ENCODE assay signal across 8 cellular contexts in the genomic region with DNA sequence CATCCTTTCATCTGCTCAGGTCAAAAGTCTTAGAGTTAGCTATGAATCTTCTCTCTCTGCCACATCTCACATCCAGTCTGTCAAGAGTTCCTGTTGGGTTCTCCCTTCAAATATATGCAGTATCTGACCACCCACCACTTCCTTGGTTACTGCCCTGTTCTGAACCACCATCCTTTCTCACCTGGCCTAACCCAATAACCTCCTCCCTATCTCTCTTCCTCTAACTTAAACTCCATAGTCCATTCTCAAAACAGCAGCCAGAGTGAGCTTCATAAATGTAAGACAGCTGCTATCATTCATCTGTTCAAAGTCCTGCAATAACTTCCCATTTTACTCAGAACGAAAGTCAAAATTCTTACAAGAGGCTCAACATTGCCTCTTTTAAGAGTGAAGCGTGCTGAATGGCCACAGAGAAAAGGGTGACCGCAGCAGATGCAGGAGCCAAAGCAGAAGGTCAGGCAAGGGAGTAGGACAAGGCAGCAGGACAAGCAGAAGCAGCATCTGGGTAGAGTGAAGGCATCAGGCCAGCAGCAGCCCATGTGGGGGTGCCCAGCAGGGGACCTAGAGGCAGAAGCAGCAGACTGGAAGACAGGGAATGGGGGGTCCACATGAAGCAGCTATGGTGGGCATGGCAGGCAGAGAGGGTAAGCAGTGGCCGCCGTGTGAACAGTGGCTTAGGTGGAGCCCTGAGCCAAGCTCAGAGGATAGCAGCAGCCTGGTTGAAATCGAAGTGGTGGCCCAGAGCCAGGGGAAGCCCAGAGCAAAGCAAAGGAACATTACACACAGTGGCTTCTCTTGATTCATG. TPM values are rescaled to one million over a fixed set of nuclear protein-coding genes. Genes with fewer than 3 reads are reported as not detected.
A peak's percentile ranks its signal among the peaks of the same experiment; 100 is the strongest.
DNase-seq lines count a peak whose midpoint lies in the region; ATAC-seq and FAIRE-seq lines count a peak whose summit lies in the region.

No MANE protein-coding gene starts in this region.

- H3K4me2 ChIP-seq in GM23248 (ENCODE audit: unreplicated experiment) = no peak overlapping the region

- intact Hi-C loops in right cardiac atrium (cut with DNase I) (no loop called here), posterior vena cava (cut with DNase I) (loop anchor here in 1 of 2 donors (1.0 kb wide), 1 partner anchor 114 kb away; no protein-coding TSS in a partner anchor)

- H3K4me1 ChIP-seq in right cardiac atrium (ENCODE audit: control insufficient read depth, insufficient read depth, low read length) (peaks cover 3% of the 10 kb centered on the region), GM23248 (ENCODE audit: insufficient read depth) (peaks cover 12% of the 10 kb centered on the region)

- no peak for FAIRE-seq in urothelium cell line (lab: Jason Lieb, UNC)

- H3K79me2 ChIP-seq in GM23248 (ENCODE audit: insufficient read depth) = no peaks in the 10 kb centered on the region

- no peak overlapping the region for H2AFZ ChIP-seq in GM23248

- ATAC-seq in GM18502 (IDR thresholded peaks at IDR 0.05; ENCODE audit: poor library complexity, unreplicated experiment) (peak; percentile 90), GM21528 (IDR thresholded peaks at IDR 0.05; ENCODE audit: low FRiP score, unreplicated experiment) (peak; percentile 92), right cardiac atrium (peak; percentile 49 to 72)

- in situ Hi-C loops in GM23248 (cut with MboI) = no loop called here

- peaks cover 4% of the 10 kb centered on the region; the same call in 1 of the 2 replicates for H3F3A ChIP-seq in GM23248 (ENCODE audit: insufficient read depth)

- H3K9ac ChIP-seq in GM23248 = no peak overlapping the region

- H3K27ac ChIP-seq in right cardiac atrium (ENCODE audit: low read length) (no peak overlapping the region), GM23248 (no peak overlapping the region)

- H3K9me2 ChIP-seq in GM23248 (ENCODE audit: insufficient read depth) = no peaks in the 10 kb centered on the region

- no peak overlapping the region for H3K4me3 ChIP-seq in Jurkat, Clone E6-1 (ENCODE audit: low read length)
- H3K4me3 ChIP-seq in right cardiac atrium (ENCODE audit: low read length) (no peak overlapping the region), GM23248 (no peak overlapping the region)

- 73% methylated on average over 6 of the region's 6 CpGs for WGBS in right cardiac atrium
- 69 to 71% methylated on average over 6 of the region's 6 CpGs for WGBS in GM23248 (ENCODE audit: low coverage in 1 of 2, low lambda C conversion rate in 2 of 2, missing lambda C conversion rate in 2 of 2), 2 experiments

- no peaks in the 10 kb centered on the region for H3K27me3 ChIP-seq in right cardiac atrium (ENCODE audit: control insufficient read depth, insufficient read depth)
- no peaks in the 10 kb centered on the region for H3K27me3 ChIP-seq in GM23248 (replicated peaks; ENCODE audit: insufficient read depth)

- H3K36me3 ChIP-seq in GM23248 (ENCODE audit: low read depth) = no peaks in the 10 kb centered on the region

- peak; percentile 71 for DNase-seq in Jurkat, Clone E6-1 (ENCODE audit: low read depth, low spot score)
- DNase-seq in right cardiac atrium (peak in 2 of 3 donors; percentile 16 to 58), GM23248 (no peak), urothelium cell line (ENCODE audit: low spot score) (no peak), posterior vena cava (ENCODE audit: low spot score) (no peak), NCI-H2081 (lab: John Stamatoyannopoulos, UW) (no peak)

- H3K9me3 ChIP-seq in right cardiac atrium (ENCODE audit: control insufficient read depth, low read length) = no peaks in the 10 kb centered on the region
- H3K9me3 ChIP-seq in GM23248 (ENCODE audit: low read depth) = no peaks in the 10 kb centered on the region

- no peaks in the 10 kb centered on the region for H4K20me1 ChIP-seq in GM23248 (ENCODE audit: insufficient read depth)

RNA-seq across cellular contexts. Expression of gene CDC42SE2, which starts 39.3 kb away (rescaled TPM):
- 28.7 TPM for polyA plus RNA-seq in Jurkat, Clone E6-1 (2012; ENCODE audit: insufficient read depth, insufficient read length)
- 10 to 100 TPM; 12.1 to 14.2 (median 13.2) TPM for total RNA-seq in right cardiac atrium
- polyA plus RNA-seq in right cardiac atrium = 7.7 TPM
- 17.5 and 22.1 TPM in 2 replicates for total RNA-seq in GM23248 (2014; rRNA removed; shearing (Covaris generic))
- polyA plus RNA-seq in GM23248 (2016; fragmentation: Nextera tagmentation; extraction: Ambion mirVana) = 13.7 and 14.3 TPM in 2 replicates
- 10 to 100 TPM; 17.0 to 18.5 TPM for total RNA-seq in posterior vena cava

RNA-seq across cellular contexts. Expression of gene LYRM7, which starts 53.8 kb away (rescaled TPM):
- 23.0 TPM for polyA plus RNA-seq in Jurkat, Clone E6-1 (2012; ENCODE audit: insufficient read depth, insufficient read length)
- total RNA-seq in right cardiac atrium (10 to 100 TPM; 14.5 to 26.5 (median 21.4) TPM), posterior vena cava (10 to 100 TPM; 13.2 to 13.4 TPM)
- polyA plus RNA-seq in right cardiac atrium (15.5 TPM), GM23248 (2016; fragmentation: Nextera tagmentation; extraction: Ambion mirVana) (23.4 and 27.5 TPM in 2 replicates)
- total RNA-seq in GM23248 (2014; rRNA removed; shearing (Covaris generic)) = 7.5 and 8.5 TPM in 2 replicates

RNA-seq across cellular contexts. Expression of gene HINT1, which starts 59.5 kb away (rescaled TPM):
- 717 TPM for polyA plus RNA-seq in Jurkat, Clone E6-1 (2012; ENCODE audit: insufficient read depth, insufficient read length)
- total RNA-seq in right cardiac atrium = 100 to 1,000 TPM; 152 to 188 (median 168) TPM
- polyA plus RNA-seq in right cardiac atrium = 294 TPM
- 150 and 184 TPM in 2 replicates for total RNA-seq in GM23248 (2014; rRNA removed; shearing (Covaris generic))
- polyA plus RNA-seq in GM23248 (2016; fragmentation: Nextera tagmentation; extraction: Ambion mirVana) = 458 and 466 TPM in 2 replicates
- 100 to 1,000 TPM; 129 to 156 TPM for total RNA-seq in posterior vena cava

Comparison
In these comparisons a context has a peak if more than half of its experiments do, and no peak if none do; other contexts are left out.
1. DNase-seq: peak in Jurkat, Clone E6-1 (single experiment) and right cardiac atrium (2 of 3); none in GM23248 (single experiment), urothelium cell line (single experiment), posterior vena cava (single experiment) and NCI-H2081 (0 of 2).
2. Peak in every context shown above with its lines, with median percentiles within 50 percentile points of each other: ATAC-seq.